ENCODE assay signal across 1 cellular context in the genomic region with DNA sequence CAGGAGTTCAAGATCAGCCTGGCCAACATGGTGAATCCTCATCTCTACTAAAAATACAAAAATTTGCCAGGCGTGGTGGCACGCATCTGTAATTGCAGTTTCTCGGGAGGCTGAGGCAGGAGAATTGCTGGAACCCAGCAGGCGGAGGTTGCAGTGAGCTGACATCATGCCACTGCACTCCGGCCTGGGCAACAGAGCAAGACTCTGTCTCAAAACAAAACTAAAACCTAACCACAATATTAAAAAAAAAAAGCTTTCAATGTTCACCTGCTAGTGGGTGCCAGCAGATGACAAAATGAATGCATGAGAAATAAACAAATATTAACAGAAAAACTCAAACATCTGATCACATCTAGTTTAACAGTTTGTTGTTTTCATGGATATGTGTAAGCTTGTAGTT.
A peak's percentile ranks its signal among the peaks of the same experiment; 100 is the strongest.
TF ChIP-seq lines count a peak whose summit lies in the region.

No MANE protein-coding gene starts in this region.

TF ChIP-seq in GM12878, 131 proteins besides CTCF, POLR2A, EP300 and RAD21 (continued from another document):
- peak; percentile 85 for TF ChIP-seq JUNB (IDR thresholded peaks at IDR 0.05)
- no peak for TF ChIP-seq ZZZ3 (IDR thresholded peaks at IDR 0.05; ENCODE audit: control insufficient read depth, insufficient read length, low read depth)
- 0 out of 2 replicates have a peak, but pooled peaks have one; percentile 21 for TF ChIP-seq ZBED1 (IDR thresholded peaks at IDR 0.05; ENCODE audit: borderline replicate concordance)
- TF ChIP-seq FOXK2 (IDR thresholded peaks at IDR 0.05) = no peak
- peak; percentile 69 for TF ChIP-seq ZNF384 (IDR thresholded peaks at IDR 0.05; ENCODE audit: borderline replicate concordance, low read depth, low read length)
- peak; percentile 84 for TF ChIP-seq ATF2 (IDR thresholded peaks at IDR 0.05; ENCODE audit: low read length)
- no peak for TF ChIP-seq ETV6 (conservative IDR thresholded peaks at IDR 0.05 in 1 of 2, IDR thresholded peaks at IDR 0.05 in 1 of 2; ENCODE audit: borderline replicate concordance in 1 of 2, low read depth in 1 of 2)
- no peak for TF ChIP-seq MLLT1 (IDR thresholded peaks at IDR 0.05)
- peak in 1 of 2 experiments; percentile 18; a peak in 1 of 4 replicates for TF ChIP-seq BHLHE40 (IDR thresholded peaks at IDR 0.05; ENCODE audit: borderline replicate concordance in 1 of 2, low read depth in 2 of 2, low read length in 1 of 2)
- TF ChIP-seq RELA (IDR thresholded peaks at IDR 0.05; ENCODE audit: borderline replicate concordance, partially characterized antibody) = no peak
- TF ChIP-seq RAD51 (IDR thresholded peaks at IDR 0.05) = no peak
- no peak for TF ChIP-seq KAT2A (conservative IDR thresholded peaks at IDR 0.05; ENCODE audit: control insufficient read depth, low read depth, low read length)
- TF ChIP-seq TCF3 (IDR thresholded peaks at IDR 0.05; ENCODE audit: borderline replicate concordance, insufficient read depth, low read depth, low read length) = no peak
- TF ChIP-seq PBX3 (IDR thresholded peaks at IDR 0.05; ENCODE audit: insufficient replicate concordance, low read depth, low read length) = no peak
- no peak for TF ChIP-seq CHD4 (IDR thresholded peaks at IDR 0.05)
- peak; percentile 26 for TF ChIP-seq SKIL (IDR thresholded peaks at IDR 0.05; ENCODE audit: low read depth, poor library complexity, severe bottlenecking)
- TF ChIP-seq ASH2L (IDR thresholded peaks at IDR 0.05; ENCODE audit: borderline replicate concordance, low read depth) = no peak
- TF ChIP-seq CEBPB (IDR thresholded peaks at IDR 0.05; ENCODE audit: borderline replicate concordance in 1 of 2, low read depth in 2 of 2, low read length in 2 of 2) = 0 out of 4 replicates have a peak, but pooled peaks of 1 of the 2 experiments have one; percentile 19
- TF ChIP-seq, protein P1, sequence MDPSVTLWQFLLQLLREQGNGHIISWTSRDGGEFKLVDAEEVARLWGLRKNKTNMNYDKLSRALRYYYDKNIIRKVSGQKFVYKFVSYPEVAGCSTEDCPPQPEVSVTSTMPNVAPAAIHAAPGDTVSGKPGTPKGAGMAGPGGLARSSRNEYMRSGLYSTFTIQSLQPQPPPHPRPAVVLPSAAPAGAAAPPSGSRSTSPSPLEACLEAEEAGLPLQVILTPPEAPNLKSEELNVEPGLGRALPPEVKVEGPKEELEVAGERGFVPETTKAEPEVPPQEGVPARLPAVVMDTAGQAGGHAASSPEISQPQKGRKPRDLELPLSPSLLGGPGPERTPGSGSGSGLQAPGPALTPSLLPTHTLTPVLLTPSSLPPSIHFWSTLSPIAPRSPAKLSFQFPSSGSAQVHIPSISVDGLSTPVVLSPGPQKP (IDR thresholded peaks at IDR 0.05; ENCODE audit: low read depth, low read length) = no peak
- TF ChIP-seq POU2F2 (IDR thresholded peaks at IDR 0.05; ENCODE audit: borderline replicate concordance, low read depth, low read length) = no peak
- peak; percentile 82; the same call in 1 of the 2 replicates for TF ChIP-seq SMARCA5 (IDR thresholded peaks at IDR 0.05)
- TF ChIP-seq, protein P2, sequence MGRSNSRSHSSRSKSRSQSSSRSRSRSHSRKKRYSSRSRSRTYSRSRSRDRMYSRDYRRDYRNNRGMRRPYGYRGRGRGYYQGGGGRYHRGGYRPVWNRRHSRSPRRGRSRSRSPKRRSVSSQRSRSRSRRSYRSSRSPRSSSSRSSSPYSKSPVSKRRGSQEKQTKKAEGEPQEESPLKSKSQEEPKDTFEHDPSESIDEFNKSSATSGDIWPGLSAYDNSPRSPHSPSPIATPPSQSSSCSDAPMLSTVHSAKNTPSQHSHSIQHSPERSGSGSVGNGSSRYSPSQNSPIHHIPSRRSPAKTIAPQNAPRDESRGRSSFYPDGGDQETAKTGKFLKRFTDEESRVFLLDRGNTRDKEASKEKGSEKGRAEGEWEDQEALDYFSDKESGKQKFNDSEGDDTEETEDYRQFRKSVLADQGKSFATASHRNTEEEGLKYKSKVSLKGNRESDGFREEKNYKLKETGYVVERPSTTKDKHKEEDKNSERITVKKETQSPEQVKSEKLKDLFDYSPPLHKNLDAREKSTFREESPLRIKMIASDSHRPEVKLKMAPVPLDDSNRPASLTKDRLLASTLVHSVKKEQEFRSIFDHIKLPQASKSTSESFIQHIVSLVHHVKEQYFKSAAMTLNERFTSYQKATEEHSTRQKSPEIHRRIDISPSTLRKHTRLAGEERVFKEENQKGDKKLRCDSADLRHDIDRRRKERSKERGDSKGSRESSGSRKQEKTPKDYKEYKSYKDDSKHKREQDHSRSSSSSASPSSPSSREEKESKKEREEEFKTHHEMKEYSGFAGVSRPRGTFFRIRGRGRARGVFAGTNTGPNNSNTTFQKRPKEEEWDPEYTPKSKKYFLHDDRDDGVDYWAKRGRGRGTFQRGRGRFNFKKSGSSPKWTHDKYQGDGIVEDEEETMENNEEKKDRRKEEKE (IDR thresholded peaks at IDR 0.05) = no peak
- no peak for TF ChIP-seq ZBTB4 (CRISPR knock-in tag; IDR thresholded peaks at IDR 0.05)
- no peak for TF ChIP-seq E4F1 (IDR thresholded peaks at IDR 0.05; ENCODE audit: borderline replicate concordance, partially characterized antibody)
- TF ChIP-seq MYB (IDR thresholded peaks at IDR 0.05; ENCODE audit: borderline replicate concordance, low read depth, low read length) = no peak
- no peak for TF ChIP-seq KDM1A (IDR thresholded peaks at IDR 0.05; ENCODE audit: borderline replicate concordance)
- TF ChIP-seq BCL11A (IDR thresholded peaks at IDR 0.05; ENCODE audit: low read depth, low read length) = 0 out of 2 replicates have a peak, but pooled peaks have one; percentile 36
- no peak for TF ChIP-seq NRF1 (conservative IDR thresholded peaks at IDR 0.05; ENCODE audit: low read depth, low read length)
- TF ChIP-seq EED (IDR thresholded peaks at IDR 0.05; ENCODE audit: low read depth) = peak; percentile 63
- TF ChIP-seq PAX8 (IDR thresholded peaks at IDR 0.05) = no peak
- TF ChIP-seq IKZF1 (conservative IDR thresholded peaks at IDR 0.05) = peak; percentile 15; the same call in 1 of the 2 replicates
- no peak for TF ChIP-seq POLR2AphosphoS5 (IDR thresholded peaks at IDR 0.05; ENCODE audit: low read length)
- TF ChIP-seq PKNOX1 (IDR thresholded peaks at IDR 0.05) = no peak
- no peak for TF ChIP-seq RB1 (IDR thresholded peaks at IDR 0.05; ENCODE audit: borderline replicate concordance)
- TF ChIP-seq HDAC6 (IDR thresholded peaks at IDR 0.05; ENCODE audit: unreplicated experiment) = no peak
- no peak for TF ChIP-seq ZNF207 (IDR thresholded peaks at IDR 0.05; ENCODE audit: borderline replicate concordance)
